In genomic region chr1:9233942-9234222, GRCh38 we compare ENCODE assay signal across 8 cellular contexts. TPM values are rescaled to one million over a fixed set of nuclear protein-coding genes. Genes with fewer than 3 reads are reported as not detected.
A peak's percentile ranks its signal among the peaks of the same experiment; 100 is the strongest.
DNase-seq lines count a peak whose midpoint lies in the region; ATAC-seq and TF ChIP-seq lines count a peak whose summit lies in the region.

No MANE protein-coding gene starts in this region.

- TF ChIP-seq CTCF in body of pancreas (IDR thresholded peaks at IDR 0.05): no peak
- no peak for TF ChIP-seq CTCF in type B pancreatic cell (conservative IDR thresholded peaks at IDR 0.05)

- no peak overlapping the region for H3K4me3 ChIP-seq in body of pancreas

- H3K4me1 Mint-ChIP-seq in activated naive CD4-positive, alpha-beta T cell treated with anti-CD3 and anti-CD28 coated beads, Interleukin-2, amount 10 ng/mL, durations not matched to agents 7 days and 5 days: peaks cover 34% of the 10 kb centered on the region
- H3K4me1 Mint-ChIP-seq in memory B cell (peaks cover 17% of the 10 kb centered on the region), type B pancreatic cell (ENCODE audit: unreplicated experiment) (peaks cover 17% of the 10 kb centered on the region)

- no peak for DNase-seq in activated naive CD4-positive, alpha-beta T cell treated with anti-CD3 and anti-CD28 coated beads, Interleukin-2, amount 10 ng/mL, durations not matched to agents 7 days and 5 days
- DNase-seq in activated naive CD4-positive, alpha-beta T cell treated with Interleukin-2 at 50 U/mL for 16 hours: no peak
- no peak for DNase-seq in body of pancreas
- DNase-seq in memory B cell (ENCODE audit: low spot score in 2 of 2): no peak
- no peak for DNase-seq in type B pancreatic cell (ENCODE audit: extremely low spot score, unreplicated experiment)
- no peak for DNase-seq in H4 (ENCODE audit: low spot score)
- no peak for DNase-seq in DMS114 treated with DMSO at 0.1 percent for 48 hours (lab: John Stamatoyannopoulos, UW; ENCODE audit: unreplicated experiment)

- H3K4me3 Mint-ChIP-seq in activated naive CD4-positive, alpha-beta T cell treated with anti-CD3 and anti-CD28 coated beads, Interleukin-2, amount 10 ng/mL, durations not matched to agents 7 days and 5 days: peak overlapping the region; percentile 92
- H3K4me3 Mint-ChIP-seq in memory B cell (peak overlapping the region; percentile 96), type B pancreatic cell (peak overlapping the region; percentile 90)

- 34 to 52% methylated on average over 3 of the region's 3 CpGs for WGBS in body of pancreas, 2 donors

- peak overlapping the region; percentile 94 for H3K27ac Mint-ChIP-seq in activated naive CD4-positive, alpha-beta T cell treated with anti-CD3 and anti-CD28 coated beads, Interleukin-2, amount 10 ng/mL, durations not matched to agents 7 days and 5 days
- H3K27ac Mint-ChIP-seq in memory B cell (peak overlapping the region; percentile 93), type B pancreatic cell (peak overlapping the region; percentile 91)

- H3K27ac ChIP-seq in body of pancreas: peak overlapping the region; percentile 55 to 96 (median 94)

- CTCF ChIA-PET in activated naive CD4-positive, alpha-beta T cell treated with anti-CD3 and anti-CD28 coated beads, Interleukin-2, amount 10 ng/mL, durations not matched to agents 7 days and 5 days (lab: Charles Lee): interaction anchor here (0.8 to 1.3 kb wide), 4 partner anchors 12 to 123 kb away, joined by 3 to 5 read pairs (median 4); no protein-coding TSS in a partner anchor

- no peaks in the 10 kb centered on the region for H3K36me3 ChIP-seq in body of pancreas (replicated peaks in 1 of 2; ENCODE audit: insufficient read depth in 1 of 2, low read depth in 2 of 2)

- H3K9me3 ChIP-seq in body of pancreas: no peaks in the 10 kb centered on the region

- peaks cover 42% of the 10 kb centered on the region for H3K27me3 Mint-ChIP-seq in activated naive CD4-positive, alpha-beta T cell treated with anti-CD3 and anti-CD28 coated beads, Interleukin-2, amount 10 ng/mL, durations not matched to agents 7 days and 5 days
- H3K27me3 Mint-ChIP-seq in memory B cell (no peaks in the 10 kb centered on the region), type B pancreatic cell (peaks cover 2% of the 10 kb centered on the region)

- TF ChIP-seq POLR2A in body of pancreas (IDR thresholded peaks at IDR 0.05): no peak

- no peak for ATAC-seq in body of pancreas
- no peak for ATAC-seq in memory B cell (ENCODE audit: low read depth)
- ATAC-seq in GM21619 (IDR thresholded peaks at IDR 0.05; ENCODE audit: unreplicated experiment): no peak

- no peaks in the 10 kb centered on the region for H3K9me3 Mint-ChIP-seq in activated naive CD4-positive, alpha-beta T cell treated with anti-CD3 and anti-CD28 coated beads, Interleukin-2, amount 10 ng/mL, durations not matched to agents 7 days and 5 days
- no peaks in the 10 kb centered on the region for H3K9me3 Mint-ChIP-seq in memory B cell
- H3K9me3 Mint-ChIP-seq in type B pancreatic cell: no peaks in the 10 kb centered on the region

- no peaks in the 10 kb centered on the region for H3K27me3 ChIP-seq in body of pancreas

- peaks cover 46% of the 10 kb centered on the region for H3K4me1 ChIP-seq in body of pancreas

- peaks cover 10% of the 10 kb centered on the region for H3K36me3 Mint-ChIP-seq in activated naive CD4-positive, alpha-beta T cell treated with anti-CD3 and anti-CD28 coated beads, Interleukin-2, amount 10 ng/mL, durations not matched to agents 7 days and 5 days
- peaks cover 5% of the 10 kb centered on the region for H3K36me3 Mint-ChIP-seq in memory B cell
- peaks cover 5% of the 10 kb centered on the region for H3K36me3 Mint-ChIP-seq in type B pancreatic cell

- intact Hi-C loops in body of pancreas (cut with DNase I): no loop called here

RNA-seq across cellular contexts. Expression of gene H6PD, which starts 0.7 kb away (rescaled TPM):
- total RNA-seq in body of pancreas (10 to 100 TPM; 24.1 to 35.6 TPM), type B pancreatic cell (ENCODE audit: low replicate concordance) (18.7 and 26.1 TPM in 2 replicates)
- 10.0 and 10.3 TPM in 2 replicates for total RNA-seq in H4 (2014; rRNA removed; shearing (Covaris generic))

RNA-seq across cellular contexts. Expression of gene SPSB1, which starts 58.8 kb away (rescaled TPM):
- 10 to 100 TPM; 14.5 to 16.5 TPM for total RNA-seq in body of pancreas
- total RNA-seq in type B pancreatic cell (ENCODE audit: low replicate concordance): 5.6 and 17.4 TPM in 2 replicates
- 10.6 and 12.2 TPM in 2 replicates for total RNA-seq in H4 (2014; rRNA removed; shearing (Covaris generic))
